In the genomic region with DNA sequence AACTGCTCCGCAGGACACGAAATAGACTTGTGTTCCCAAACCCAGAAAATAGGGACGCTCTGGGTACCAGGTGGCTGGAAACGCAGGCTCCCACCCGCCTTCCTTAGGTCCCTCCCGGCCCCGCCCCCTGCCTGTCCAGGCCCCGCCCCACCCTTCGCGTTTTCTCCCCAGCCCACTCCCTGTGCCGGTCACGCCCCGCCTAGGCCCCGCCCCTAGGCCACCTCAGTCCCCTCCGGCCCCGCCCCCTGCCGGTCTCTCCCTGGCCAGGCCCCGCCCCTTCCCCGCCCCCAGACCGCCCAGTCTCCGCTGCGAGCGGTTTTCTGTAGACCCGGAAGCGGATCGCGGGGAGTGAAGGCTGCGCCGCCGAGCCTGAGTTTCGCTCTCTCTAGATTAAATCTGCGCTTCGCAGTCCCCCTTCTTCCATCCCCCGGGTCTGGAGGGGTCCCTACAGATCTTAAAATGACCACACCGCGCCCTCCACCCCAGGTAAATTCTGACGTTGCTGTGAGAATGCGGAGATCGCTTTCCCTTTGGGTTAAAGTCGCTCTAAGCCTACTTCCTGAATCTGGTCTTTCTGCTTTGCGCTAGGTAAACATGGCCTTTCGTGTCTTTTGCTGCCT, we compare ENCODE assay signal across 1 cellular context.
A peak's percentile ranks its signal among the peaks of the same experiment; 100 is the strongest.
TF ChIP-seq lines count a peak whose summit lies in the region.

No MANE protein-coding gene starts in this region.

TF ChIP-seq in SK-N-SH, 30 proteins besides CTCF, POLR2A, EP300 and RAD21:
- TF ChIP-seq TEAD4 (IDR thresholded peaks at IDR 0.05; ENCODE audit: borderline replicate concordance, insufficient read depth), result no peak
- TF ChIP-seq ELF1 (IDR thresholded peaks at IDR 0.05), result peak; percentile 84
- peak; percentile 71 for TF ChIP-seq GABPA (IDR thresholded peaks at IDR 0.05; ENCODE audit: low read depth)
- peak; percentile 53; the same call in 1 of the 2 replicates for TF ChIP-seq TAF1 (IDR thresholded peaks at IDR 0.05; ENCODE audit: borderline replicate concordance, low read depth, low read length)
- TF ChIP-seq, protein P1, sequence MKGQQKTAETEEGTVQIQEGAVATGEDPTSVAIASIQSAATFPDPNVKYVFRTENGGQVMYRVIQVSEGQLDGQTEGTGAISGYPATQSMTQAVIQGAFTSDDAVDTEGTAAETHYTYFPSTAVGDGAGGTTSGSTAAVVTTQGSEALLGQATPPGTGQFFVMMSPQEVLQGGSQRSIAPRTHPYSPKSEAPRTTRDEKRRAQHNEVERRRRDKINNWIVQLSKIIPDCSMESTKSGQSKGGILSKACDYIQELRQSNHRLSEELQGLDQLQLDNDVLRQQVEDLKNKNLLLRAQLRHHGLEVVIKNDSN (IDR thresholded peaks at IDR 0.05; ENCODE audit: borderline replicate concordance, low read depth), result no peak
- no peak for TF ChIP-seq RFX5 (IDR thresholded peaks at IDR 0.05; ENCODE audit: low read length)
- peak; percentile 88 for TF ChIP-seq POLR2AphosphoS5 (IDR thresholded peaks at IDR 0.05; ENCODE audit: low read depth, low read length)
